1 cellular context compared by ENCODE assay signal in the genomic region with DNA sequence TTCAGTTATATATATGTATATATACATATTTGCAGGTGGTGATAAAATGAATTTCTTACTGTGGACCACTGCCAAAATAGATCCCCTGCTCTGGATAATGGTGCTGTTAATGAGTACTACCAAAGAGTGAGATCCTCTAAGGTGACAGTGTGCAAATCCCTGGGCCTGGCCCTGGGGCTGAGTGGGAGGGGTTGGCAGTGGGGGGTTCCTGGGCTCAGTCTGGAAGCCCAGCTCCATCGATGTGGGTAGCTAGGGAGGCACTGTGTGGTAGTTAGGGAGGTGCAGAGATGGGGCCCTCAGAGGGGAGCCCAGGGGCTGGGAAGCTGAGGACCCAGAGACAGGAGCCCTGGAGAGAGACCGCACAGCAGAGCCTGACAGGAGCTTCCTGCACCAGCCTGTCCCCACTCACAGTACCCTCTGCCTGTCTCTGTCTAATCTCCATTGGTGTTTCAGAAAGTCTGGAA.
TF ChIP-seq lines count a peak whose summit lies in the region.

No MANE protein-coding gene starts in this region.

TF ChIP-seq in HCT116, 20 proteins besides CTCF, POLR2A, EP300 and RAD21 (continued from another document):
- TF ChIP-seq, protein P1, sequence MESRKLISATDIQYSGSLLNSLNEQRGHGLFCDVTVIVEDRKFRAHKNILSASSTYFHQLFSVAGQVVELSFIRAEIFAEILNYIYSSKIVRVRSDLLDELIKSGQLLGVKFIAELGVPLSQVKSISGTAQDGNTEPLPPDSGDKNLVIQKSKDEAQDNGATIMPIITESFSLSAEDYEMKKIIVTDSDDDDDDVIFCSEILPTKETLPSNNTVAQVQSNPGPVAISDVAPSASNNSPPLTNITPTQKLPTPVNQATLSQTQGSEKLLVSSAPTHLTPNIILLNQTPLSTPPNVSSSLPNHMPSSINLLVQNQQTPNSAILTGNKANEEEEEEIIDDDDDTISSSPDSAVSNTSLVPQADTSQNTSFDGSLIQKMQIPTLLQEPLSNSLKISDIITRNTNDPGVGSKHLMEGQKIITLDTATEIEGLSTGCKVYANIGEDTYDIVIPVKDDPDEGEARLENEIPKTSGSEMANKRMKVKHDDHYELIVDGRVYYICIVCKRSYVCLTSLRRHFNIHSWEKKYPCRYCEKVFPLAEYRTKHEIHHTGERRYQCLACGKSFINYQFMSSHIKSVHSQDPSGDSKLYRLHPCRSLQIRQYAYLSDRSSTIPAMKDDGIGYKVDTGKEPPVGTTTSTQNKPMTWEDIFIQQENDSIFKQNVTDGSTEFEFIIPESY (IDR thresholded peaks at IDR 0.05; ENCODE audit: extremely low read depth, insufficient replicate concordance, low read length), result no peak
- TF ChIP-seq SIN3A (IDR thresholded peaks at IDR 0.05; ENCODE audit: low read depth), result peak; percentile 4
- no peak for TF ChIP-seq ZNF274 (IDR thresholded peaks at IDR 0.05; ENCODE audit: low read depth, low read length)
- TF ChIP-seq SP1 (IDR thresholded peaks at IDR 0.05; ENCODE audit: low read depth), result no peak; the same call in 1 of the 2 replicates
- TF ChIP-seq JUND (IDR thresholded peaks at IDR 0.05), result peak; percentile 40; the same call in 1 of the 2 replicates
- TF ChIP-seq ZFX (IDR thresholded peaks at IDR 0.05), result no peak
